Comparison of ENCODE assay signal across 18 cellular contexts in the genomic region with DNA sequence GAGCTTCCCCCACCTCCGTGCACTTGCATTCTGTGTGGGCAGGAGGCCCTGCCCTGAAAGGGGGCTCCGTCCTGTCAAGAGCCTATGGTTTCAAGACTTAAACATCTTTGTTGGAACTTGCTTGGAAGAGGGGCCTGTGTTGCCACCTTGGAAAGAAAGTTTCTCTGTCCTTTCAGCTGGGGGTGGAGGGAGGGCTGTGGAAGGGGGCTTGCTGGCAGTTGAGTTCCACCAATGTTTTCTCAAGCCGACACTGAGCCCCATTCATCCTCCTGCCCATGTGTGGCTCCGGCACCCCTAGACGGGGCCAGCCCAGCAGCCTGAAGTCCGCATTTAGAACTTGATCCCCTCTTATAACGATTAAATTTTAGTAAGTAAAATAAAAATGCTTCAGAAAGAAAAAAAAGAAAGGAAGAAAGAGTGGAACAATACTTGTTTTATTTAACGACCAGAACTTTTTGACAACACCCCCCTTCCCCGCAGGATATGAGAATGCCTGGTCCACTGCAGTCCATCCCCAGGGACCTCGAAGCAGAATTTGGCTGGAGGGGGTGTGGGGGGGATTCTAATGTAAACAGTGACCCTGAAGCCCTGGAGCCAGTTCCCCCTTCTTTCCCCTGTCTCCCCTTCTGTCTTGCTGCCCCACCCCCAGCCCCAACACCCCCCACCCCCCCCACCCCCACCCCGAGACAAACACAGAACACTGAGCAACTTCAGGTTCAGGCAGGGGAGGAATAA. TPM values are rescaled to one million over a fixed set of nuclear protein-coding genes. Genes with fewer than 3 reads are reported as not detected.
DNase-seq lines count a peak whose midpoint lies in the region; ATAC-seq and TF ChIP-seq lines count a peak whose summit lies in the region.
"Had no signal": no experiment of that assay in that cellular context is flagged by ENCODE, and none has a peak within 500 bp of the region (broad histone marks: within the 10 kb centered on the region; RNA-seq: fewer than 3 reads in every experiment).

No MANE protein-coding gene starts in this region.

- H3K4me1 ChIP-seq in esophagus squamous epithelium (peaks cover 0 to 37% (median 0%) of the 10 kb centered on the region in 3 donors), ovary (ENCODE audit: insufficient read depth) (peaks cover 11% of the 10 kb centered on the region), vagina (peaks cover 39% of the 10 kb centered on the region)
- H3K4me1 ChIP-seq: lower lobe of right lung had no signal

- peak overlapping the region in 1 of 4 donors; percentile 50 for H3K4me3 ChIP-seq in esophagus squamous epithelium
- no peak overlapping the region for H3K4me3 ChIP-seq in ovary
- no peak overlapping the region for H3K4me3 ChIP-seq in vagina
- H3K4me3 ChIP-seq: SK-N-MC had no signal

- H3K27ac ChIP-seq in esophagus squamous epithelium (peak overlapping the region in 3 of 4 donors; percentile 72 to 89 (median 75)), ovary (peak overlapping the region; percentile 87 to 90), vagina (peak overlapping the region; percentile 89)
- H3K27ac ChIP-seq: epithelial cell of prostate, SK-N-MC had no signal

- H3K9me3 ChIP-seq in esophagus squamous epithelium (no peaks in the 10 kb centered on the region), ovary (no peaks in the 10 kb centered on the region), vagina (no peaks in the 10 kb centered on the region)
- H3K9me3 ChIP-seq: lower lobe of right lung had no signal

- TF ChIP-seq POLR2A in esophagus squamous epithelium (IDR thresholded peaks at IDR 0.05) (no peak), ovary (IDR thresholded peaks at IDR 0.05) (no peak), vagina (IDR thresholded peaks at IDR 0.05) (no peak)

- intact Hi-C loops in cardiac septum (cut with DNase I) (no loop called here), Right ventricle myocardium inferior (cut with DNase I) (no loop called here), esophagus squamous epithelium (cut with DNase I) (no loop called here), ovary (cut with DNase I) (loop anchor here in 2 of 4 donors (10.0 kb wide), 2 partner anchors 59 to 529 kb away; no protein-coding TSS in a partner anchor), vagina (cut with DNase I) (no loop called here)

- TF ChIP-seq CTCF in esophagus squamous epithelium (IDR thresholded peaks at IDR 0.05) (no peak), ovary (IDR thresholded peaks at IDR 0.05) (no peak), vagina (IDR thresholded peaks at IDR 0.05) (no peak)

- WGBS in esophagus squamous epithelium, 2 donors, result 78 to 81% methylated on average over 6 to 10 of the region's 11 CpGs
- WGBS in ovary, 3 donors, result 50 to 62% (median 55%) methylated on average over 11 of the region's 11 CpGs

- H3K36me3 ChIP-seq in esophagus squamous epithelium (peaks cover 0 to 55% (median 0%) of the 10 kb centered on the region in 3 donors), ovary (no peaks in the 10 kb centered on the region), vagina (no peaks in the 10 kb centered on the region)

- DNase-seq in cardiac septum (ENCODE audit: low spot score) (peak; percentile 36), Right ventricle myocardium inferior (ENCODE audit: missing footprints) (no peak), esophagus squamous epithelium (lab: John Stamatoyannopoulos, UW) (no peak), ovary (peak in 1 of 5 donors; percentile 54), vagina (ENCODE audit: extremely low spot score in 2 of 2) (no peak), NCI-H2081 treated with DMSO at 0.1 percent for 48 hours (lab: John Stamatoyannopoulos, UW) (no peak), NCI-H187 treated with DMSO at 0.1 percent for 48 hours (lab: John Stamatoyannopoulos, UW) (no peak)
- DNase-seq: 8988T; activated CD4-positive, alpha-beta T cell treated with anti-CD3 and anti-CD28 coated beads for 48 hours; activated T-cell treated with anti-CD3 and anti-CD28 coated beads for 4 hours; CD4-positive, alpha-beta memory T cell; lower lobe of right lung; stimulated activated CD4-positive, alpha-beta T cell treated with anti-CD3 and anti-CD28 coated beads, Interleukin-4, amount 100 ng/mL, for 24 hours had no signal

- TF ChIP-seq EP300 in ovary (IDR thresholded peaks at IDR 0.05), result no peak

- no peak for ATAC-seq in Right ventricle myocardium inferior
- no peak for ATAC-seq in HG03469 (IDR thresholded peaks at IDR 0.05; ENCODE audit: unreplicated experiment)
- ATAC-seq: HCT116; natural killer cell treated with Interleukin-12 subunit alpha and Interleukin-12 subunit beta and Interleukin-15 and Interleukin-18, amount 100 ng/mL, for 72 hours had no signal

- H3K27me3 ChIP-seq in esophagus squamous epithelium (no peaks in the 10 kb centered on the region), ovary (no peaks in the 10 kb centered on the region), vagina (no peaks in the 10 kb centered on the region)

RNA-seq across cellular contexts. Expression of a gene that starts 26.9 kb away (rescaled TPM):
- total RNA-seq in cardiac septum (0.13 TPM), Right ventricle myocardium inferior (0.35 TPM), esophagus squamous epithelium (1 to 10 TPM in 2 of 4 donors, under 1 TPM in 2; 0.45 to 1.3 (median 0.99) TPM), ovary (1 to 10 TPM in 2 of 7 donors, under 1 TPM in 4, not detected in 1; 0.12 to 1.5 (median 0.39) TPM), vagina (1.2 TPM)
- under 1 TPM; 0.47 to 0.64 TPM for polyA plus RNA-seq in ovary
